Comparison of ENCODE assay signal across 5 cellular contexts in the genomic region with DNA sequence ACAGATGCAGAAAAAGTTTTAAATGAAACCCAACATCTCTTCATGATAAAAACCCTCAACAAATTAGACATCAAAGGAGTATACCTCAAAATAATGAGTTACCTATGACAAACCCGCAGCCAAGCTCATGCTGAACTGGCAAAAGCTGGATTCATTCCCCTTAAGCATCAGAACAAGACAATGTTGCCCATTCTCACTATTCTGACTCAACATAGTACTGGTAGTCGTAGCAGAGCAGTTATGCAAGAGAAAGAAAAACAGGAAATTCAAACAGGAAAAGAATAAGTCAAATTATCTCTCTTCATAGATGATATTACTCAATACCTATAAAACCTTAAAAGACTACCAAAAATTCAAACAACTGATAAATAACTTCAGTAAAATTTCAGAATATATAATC.
DNase-seq lines count a peak whose midpoint lies in the region; ATAC-seq, FAIRE-seq and TF ChIP-seq lines count a peak whose summit lies in the region.
"Not testable (repeated sequence)": the region's sequence is repeated elsewhere in the genome, so short reads cannot be mapped to it uniquely, and the experiment has no call there.

No MANE protein-coding gene starts in this region.

- not testable (repeated sequence) for H3K27ac Mint-ChIP-seq in activated T-helper 17 cell treated with anti-CD3 and anti-CD28 coated beads, Interleukin-2, amount 50 U/mL, for 72 hours

- not testable (repeated sequence) for H3K4me1 Mint-ChIP-seq in activated T-helper 17 cell treated with anti-CD3 and anti-CD28 coated beads, Interleukin-2, amount 50 U/mL, for 72 hours

- TF ChIP-seq POLR2A in H54 (IDR thresholded peaks at IDR 0.05; ENCODE audit: low read depth, low read length); endothelial cell of umbilical vein (IDR thresholded peaks at IDR 0.05; ENCODE audit: low read depth, low read length): not testable (repeated sequence)

- BruUV-seq in endothelial cell of umbilical vein (replicated peaks; lab: Mats Ljungman, UMichigan), result not testable (repeated sequence)

- H3K9me3 ChIP-seq in endothelial cell of umbilical vein (replicated peaks; ENCODE audit: control insufficient read depth, insufficient read depth, low read length); keratinocyte (ENCODE audit: control insufficient read depth, low read depth, low read length): not testable (repeated sequence)

- peak; percentile 97 for FAIRE-seq in H54 (lab: Jason Lieb, UNC)
- peak; percentile 18 for FAIRE-seq in endothelial cell of umbilical vein (lab: Jason Lieb, UNC)
- peak; percentile 95 for FAIRE-seq in keratinocyte (lab: Jason Lieb, UNC)

- TF ChIP-seq CTCF in endothelial cell of umbilical vein (IDR thresholded peaks at IDR 0.05; ENCODE audit: extremely low read depth in 1 of 2, insufficient read depth in 1 of 2, low read depth in 1 of 2, low read length in 2 of 2); keratinocyte (optimal IDR thresholded peaks at IDR 0.05 in 1 of 3, IDR thresholded peaks at IDR 0.05 in 1 of 3, conservative IDR thresholded peaks at IDR 0.05 in 1 of 3; ENCODE audit: extremely low read depth in 1 of 3, insufficient read depth in 2 of 3, low read length in 3 of 3): not testable (repeated sequence)

- DNase-seq in H54 (ENCODE audit: insufficient read length, low spot score); endothelial cell of umbilical vein (ENCODE audit: low read depth, low spot score); keratinocyte (ENCODE audit: low read depth, low spot score): not testable (repeated sequence)

- not testable (repeated sequence) for H3K27ac ChIP-seq in endothelial cell of umbilical vein (ENCODE audit: insufficient read depth, low read depth, low read length); keratinocyte (ENCODE audit: control insufficient read depth, insufficient read depth, low read length)

- H3K79me2 ChIP-seq in endothelial cell of umbilical vein (ENCODE audit: control insufficient read depth, insufficient read depth, low read length); keratinocyte (ENCODE audit: control insufficient read depth, insufficient read depth, low read length): not testable (repeated sequence)

- intact Hi-C loops in endothelial cell of umbilical vein (cut with micrococcal nuclease), result not testable (repeated sequence)

- H3K9me3 Mint-ChIP-seq in activated T-helper 17 cell treated with anti-CD3 and anti-CD28 coated beads, Interleukin-2, amount 50 U/mL, for 72 hours, result not testable (repeated sequence)

- not testable (repeated sequence) for H3K9ac ChIP-seq in endothelial cell of umbilical vein (replicated peaks; ENCODE audit: extremely low read depth, insufficient read depth, low read length); keratinocyte (ENCODE audit: control insufficient read depth, extremely low read depth, insufficient read depth, low read length)

- dilution Hi-C loops in endothelial cell of umbilical vein (cut with MboI; ENCODE audit: extremely low pct_ligation_motif_present, low sequenced_read_pairs); keratinocyte (cut with MboI; ENCODE audit: extremely low pct_ligation_motif_present, low sequenced_read_pairs): not testable (repeated sequence)

- H4K20me1 ChIP-seq in endothelial cell of umbilical vein (replicated peaks; ENCODE audit: control insufficient read depth, extremely low read depth, insufficient read depth, low read length); keratinocyte (ENCODE audit: control insufficient read depth, extremely low read depth, insufficient read depth, low read length): not testable (repeated sequence)

- not testable (repeated sequence) for H3K4me2 ChIP-seq in endothelial cell of umbilical vein (ENCODE audit: insufficient read depth, low read length); keratinocyte (ENCODE audit: control insufficient read depth, extremely low read depth, insufficient read depth, low read depth, low read length)

- ATAC-seq in activated T-helper 17 cell treated with anti-CD3 and anti-CD28 coated beads, Interleukin-2, amount 50 U/mL, for 72 hours (replicated peaks), result peak; percentile 28
- peak; percentile 72 for ATAC-seq in esophagus mucosa

- H3K4me1 ChIP-seq in endothelial cell of umbilical vein (ENCODE audit: control insufficient read depth, extremely low read depth, insufficient read depth, low read length); keratinocyte (ENCODE audit: control insufficient read depth, extremely low read depth, insufficient read depth, low read length): not testable (repeated sequence)

- not testable (repeated sequence) for H3K4me3 Mint-ChIP-seq in activated T-helper 17 cell treated with anti-CD3 and anti-CD28 coated beads, Interleukin-2, amount 50 U/mL, for 72 hours

- not testable (repeated sequence) for H3K27me3 ChIP-seq in endothelial cell of umbilical vein (ENCODE audit: control insufficient read depth in 2 of 2, insufficient read depth in 2 of 2, low read length in 2 of 2); keratinocyte (ENCODE audit: control insufficient read depth, extremely low read depth, insufficient read depth, low read length)

- not testable (repeated sequence) for H3K27me3 Mint-ChIP-seq in activated T-helper 17 cell treated with anti-CD3 and anti-CD28 coated beads, Interleukin-2, amount 50 U/mL, for 72 hours

- not testable (repeated sequence) for H2AFZ ChIP-seq in endothelial cell of umbilical vein (ENCODE audit: low read depth, low read length); keratinocyte (ENCODE audit: control insufficient read depth, low read length)

- H3K4me3 ChIP-seq in endothelial cell of umbilical vein (replicated peaks in 1 of 3; ENCODE audit: insufficient read depth in 1 of 3, low read depth in 1 of 3, low read length in 3 of 3); keratinocyte (ENCODE audit: control insufficient read depth in 2 of 3, extremely low read depth in 1 of 3, insufficient read depth in 2 of 3, low read depth in 1 of 3, low read length in 3 of 3): not testable (repeated sequence)

- POLR2A ChIA-PET in endothelial cell of umbilical vein (lab: Charles Lee), result not testable (repeated sequence)

- CTCF ChIA-PET in endothelial cell of umbilical vein (lab: Charles Lee), result not testable (repeated sequence)

- not testable (repeated sequence) for H3K9me1 ChIP-seq in endothelial cell of umbilical vein (replicated peaks; ENCODE audit: control insufficient read depth, extremely low read depth, insufficient read depth, low read length); keratinocyte (ENCODE audit: control insufficient read depth, extremely low read depth, insufficient read depth, low read length)

- H3K36me3 ChIP-seq in endothelial cell of umbilical vein (ENCODE audit: control insufficient read depth in 2 of 2, extremely low read depth in 1 of 2, insufficient read depth in 2 of 2, low read length in 2 of 2); keratinocyte (ENCODE audit: control insufficient read depth in 2 of 2, extremely low read depth in 1 of 2, insufficient read depth in 2 of 2, low read length in 2 of 2): not testable (repeated sequence)

- H3K36me3 Mint-ChIP-seq in activated T-helper 17 cell treated with anti-CD3 and anti-CD28 coated beads, Interleukin-2, amount 50 U/mL, for 72 hours (ENCODE audit: low read depth), result not testable (repeated sequence)
